2 cellular contexts compared by ENCODE assay signal in the genomic region with DNA sequence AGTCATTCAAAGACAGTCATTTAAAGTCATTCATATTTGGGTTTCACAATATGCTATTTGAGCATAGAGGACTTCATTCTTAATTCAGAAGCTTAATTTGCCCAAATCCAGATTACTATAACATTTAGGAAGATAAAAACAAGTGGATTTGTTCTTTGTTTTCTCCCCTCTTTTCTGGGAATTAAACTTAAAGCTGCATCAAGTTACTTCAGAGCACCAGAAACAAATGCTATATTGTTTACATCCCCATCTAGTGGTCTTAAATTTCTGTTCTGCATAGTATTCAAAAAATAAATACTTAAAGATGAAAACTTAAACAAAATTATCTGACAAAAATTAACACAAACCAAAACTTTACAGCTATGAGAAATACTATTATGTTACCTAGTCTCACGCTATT.
TF ChIP-seq lines count a peak whose summit lies in the region.

No MANE protein-coding gene starts in this region.

TF ChIP-seq in HepG2, 621 proteins besides CTCF, POLR2A, EP300 and RAD21:
- TF ChIP-seq SMC3 (IDR thresholded peaks at IDR 0.05; ENCODE audit: low read length) (peak; percentile 44; the same call in 1 of the 2 replicates), STAG1 (CRISPR knock-in tag; IDR thresholded peaks at IDR 0.05) (peak; percentile 51), POLR2AphosphoS5 (IDR thresholded peaks at IDR 0.05; ENCODE audit: low read depth, low read length) (no peak), MED1 (CRISPR knock-in tag; IDR thresholded peaks at IDR 0.05) (no peak)
TF ChIP-seq in HepG2: peak in this region for 2.

TF ChIP-seq in GM23338, 12 proteins besides CTCF, POLR2A, EP300 and RAD21:
- no peak for TF ChIP-seq EZH2phosphoT487 (IDR thresholded peaks at IDR 0.05; ENCODE audit: unreplicated experiment)
- TF ChIP-seq, protein P1, sequence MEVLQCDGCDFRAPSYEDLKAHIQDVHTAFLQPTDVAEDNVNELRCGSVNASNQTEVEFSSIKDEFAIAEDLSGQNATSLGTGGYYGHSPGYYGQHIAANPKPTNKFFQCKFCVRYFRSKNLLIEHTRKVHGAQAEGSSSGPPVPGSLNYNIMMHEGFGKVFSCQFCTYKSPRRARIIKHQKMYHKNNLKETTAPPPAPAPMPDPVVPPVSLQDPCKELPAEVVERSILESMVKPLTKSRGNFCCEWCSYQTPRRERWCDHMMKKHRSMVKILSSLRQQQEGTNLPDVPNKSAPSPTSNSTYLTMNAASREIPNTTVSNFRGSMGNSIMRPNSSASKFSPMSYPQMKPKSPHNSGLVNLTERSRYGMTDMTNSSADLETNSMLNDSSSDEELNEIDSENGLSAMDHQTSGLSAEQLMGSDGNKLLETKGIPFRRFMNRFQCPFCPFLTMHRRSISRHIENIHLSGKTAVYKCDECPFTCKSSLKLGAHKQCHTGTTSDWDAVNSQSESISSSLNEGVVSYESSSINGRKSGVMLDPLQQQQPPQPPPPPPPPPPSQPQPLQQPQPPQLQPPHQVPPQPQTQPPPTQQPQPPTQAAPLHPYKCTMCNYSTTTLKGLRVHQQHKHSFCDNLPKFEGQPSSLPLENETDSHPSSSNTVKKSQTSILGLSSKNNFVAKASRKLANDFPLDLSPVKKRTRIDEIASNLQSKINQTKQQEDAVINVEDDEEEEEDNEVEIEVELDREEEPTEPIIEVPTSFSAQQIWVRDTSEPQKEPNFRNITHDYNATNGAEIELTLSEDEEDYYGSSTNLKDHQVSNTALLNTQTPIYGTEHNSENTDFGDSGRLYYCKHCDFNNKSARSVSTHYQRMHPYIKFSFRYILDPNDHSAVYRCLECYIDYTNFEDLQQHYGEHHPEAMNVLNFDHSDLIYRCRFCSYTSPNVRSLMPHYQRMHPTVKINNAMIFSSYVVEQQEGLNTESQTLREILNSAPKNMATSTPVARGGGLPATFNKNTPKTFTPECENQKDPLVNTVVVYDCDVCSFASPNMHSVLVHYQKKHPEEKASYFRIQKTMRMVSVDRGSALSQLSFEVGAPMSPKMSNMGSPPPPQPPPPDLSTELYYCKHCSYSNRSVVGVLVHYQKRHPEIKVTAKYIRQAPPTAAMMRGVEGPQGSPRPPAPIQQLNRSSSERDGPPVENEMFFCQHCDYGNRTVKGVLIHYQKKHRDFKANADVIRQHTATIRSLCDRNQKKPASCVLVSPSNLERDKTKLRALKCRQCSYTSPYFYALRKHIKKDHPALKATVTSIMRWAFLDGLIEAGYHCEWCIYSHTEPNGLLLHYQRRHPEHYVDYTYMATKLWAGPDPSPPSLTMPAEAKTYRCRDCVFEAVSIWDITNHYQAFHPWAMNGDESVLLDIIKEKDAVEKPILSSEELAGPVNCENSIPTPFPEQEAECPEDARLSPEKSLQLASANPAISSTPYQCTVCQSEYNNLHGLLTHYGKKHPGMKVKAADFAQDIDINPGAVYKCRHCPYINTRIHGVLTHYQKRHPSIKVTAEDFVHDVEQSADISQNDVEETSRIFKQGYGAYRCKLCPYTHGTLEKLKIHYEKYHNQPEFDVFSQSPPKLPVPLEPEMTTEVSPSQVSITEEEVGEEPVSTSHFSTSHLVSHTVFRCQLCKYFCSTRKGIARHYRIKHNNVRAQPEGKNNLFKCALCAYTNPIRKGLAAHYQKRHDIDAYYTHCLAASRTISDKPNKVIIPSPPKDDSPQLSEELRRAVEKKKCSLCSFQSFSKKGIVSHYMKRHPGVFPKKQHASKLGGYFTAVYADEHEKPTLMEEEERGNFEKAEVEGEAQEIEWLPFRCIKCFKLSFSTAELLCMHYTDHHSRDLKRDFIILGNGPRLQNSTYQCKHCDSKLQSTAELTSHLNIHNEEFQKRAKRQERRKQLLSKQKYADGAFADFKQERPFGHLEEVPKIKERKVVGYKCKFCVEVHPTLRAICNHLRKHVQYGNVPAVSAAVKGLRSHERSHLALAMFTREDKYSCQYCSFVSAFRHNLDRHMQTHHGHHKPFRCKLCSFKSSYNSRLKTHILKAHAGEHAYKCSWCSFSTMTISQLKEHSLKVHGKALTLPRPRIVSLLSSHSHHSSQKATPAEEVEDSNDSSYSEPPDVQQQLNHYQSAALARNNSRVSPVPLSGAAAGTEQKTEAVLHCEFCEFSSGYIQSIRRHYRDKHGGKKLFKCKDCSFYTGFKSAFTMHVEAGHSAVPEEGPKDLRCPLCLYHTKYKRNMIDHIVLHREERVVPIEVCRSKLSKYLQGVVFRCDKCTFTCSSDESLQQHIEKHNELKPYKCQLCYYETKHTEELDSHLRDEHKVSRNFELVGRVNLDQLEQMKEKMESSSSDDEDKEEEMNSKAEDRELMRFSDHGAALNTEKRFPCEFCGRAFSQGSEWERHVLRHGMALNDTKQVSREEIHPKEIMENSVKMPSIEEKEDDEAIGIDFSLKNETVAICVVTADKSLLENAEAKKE (CRISPR knock-in tag; IDR thresholded peaks at IDR 0.05) = no peak
- no peak for TF ChIP-seq STAT1 (IDR thresholded peaks at IDR 0.05; ENCODE audit: unreplicated experiment)
- no peak for TF ChIP-seq NANOG (IDR thresholded peaks at IDR 0.05; ENCODE audit: borderline replicate concordance)
- TF ChIP-seq JUNB (IDR thresholded peaks at IDR 0.05; ENCODE audit: unreplicated experiment) = no peak
- TF ChIP-seq ZNF114 (CRISPR knock-in tag; IDR thresholded peaks at IDR 0.05) = no peak
